29 cellular contexts compared by ENCODE assay signal in genomic region chr1:89939693-89940438, GRCh38. TPM values are rescaled to one million over a fixed set of nuclear protein-coding genes. Genes with fewer than 3 reads are reported as not detected.
DNase-seq lines count a peak whose midpoint lies in the region; ATAC-seq and TF ChIP-seq lines count a peak whose summit lies in the region.
"Had no signal": no experiment of that assay in that cellular context is flagged by ENCODE, and none has a peak within 500 bp of the region (broad histone marks: within the 10 kb centered on the region; RNA-seq: fewer than 3 reads in every experiment).

No MANE protein-coding gene starts in this region.

- no peaks in the 10 kb centered on the region for H3K79me2 ChIP-seq in GM23338 (replicated peaks; ENCODE audit: insufficient read depth)
- H3K79me2 ChIP-seq in mesendoderm (ENCODE audit: control insufficient read depth, insufficient read depth, low read length): no peaks in the 10 kb centered on the region

- H3K4ac ChIP-seq in mesendoderm (ENCODE audit: low read depth, low read length): no peak overlapping the region

- H3K4me1 ChIP-seq in GM23338 (ENCODE audit: insufficient read depth) (peaks cover 42% of the 10 kb centered on the region), mesendoderm (ENCODE audit: control insufficient read depth, low read depth, low read length) (peaks cover 13% of the 10 kb centered on the region)

- no peaks in the 10 kb centered on the region for H4K20me1 ChIP-seq in GM23338 (replicated peaks; ENCODE audit: insufficient read depth)

- no peak overlapping the region for H4K5ac ChIP-seq in mesendoderm (ENCODE audit: low read length)

- H3K4me3 ChIP-seq in GM23338 (no peak overlapping the region), mesendoderm (ENCODE audit: low read length) (no peak overlapping the region)
- H3K4me3 ChIP-seq: BLaER1, coronary artery, smooth muscle cell, tibial nerve had no signal

- no peak overlapping the region for H3K18ac ChIP-seq in mesendoderm (ENCODE audit: low read length)

- DNase-seq in GM23338 (ENCODE audit: low spot score) (peak; percentile 43), mesendoderm (peak; percentile 64), substantia nigra (lab: John Stamatoyannopoulos, UW) (peak in 6 of 49 donors; percentile 9 to 53 (median 30)), HUDEP-2 (lab: John Stamatoyannopoulos, UW; ENCODE audit: unreplicated experiment in 76 of 76) (no peak)
- no peak for DNase-seq in activated naive CD4-positive, alpha-beta T cell treated with anti-CD3 and anti-CD28 coated beads, Interleukin-2, amount 50 U/mL, for 16 hours
- no peak for DNase-seq in activated CD4-positive, alpha-beta T cell treated with anti-CD3 and anti-CD28 coated beads, Interleukin-2, amount 10 ng/mL, durations not matched to agents 7 days and 5 days
- DNase-seq: activated CD4-positive, alpha-beta memory T cell treated with anti-CD3 and anti-CD28 coated beads, Interleukin-2, amount 10 ng/mL, durations not matched to agents 7 days and 5 days; activated CD4-positive, alpha-beta T cell treated with anti-CD3 and anti-CD28 coated beads for 1 hour; activated CD8-positive, alpha-beta memory T cell treated with anti-CD3 and anti-CD28 coated beads, Interleukin-2, amount 50 U/mL, for 4 hours; activated naive CD4-positive, alpha-beta T cell treated with Interleukin-2 at 50 U/mL for 16 hours; COR-L47; DMS53; effector memory CD8-positive, alpha-beta T cell; naive thymus-derived CD8-positive, alpha-beta T cell; NCI-H1436 treated with DMSO at 0.1 percent for 48 hours; NCI-H2107; NCI-H446 treated with DMSO at 0.1 percent for 48 hours; retina; SIG-M5 had no signal

- no peak overlapping the region for H3K56ac ChIP-seq in mesendoderm (ENCODE audit: low read length)

- POLR2A ChIA-PET in activated CD4-positive, alpha-beta T cell treated with anti-CD3 and anti-CD28 coated beads, Interleukin-2, amount 10 ng/mL, durations not matched to agents 7 days and 5 days (lab: Charles Lee): no interaction called here

- H2BK120ac ChIP-seq in mesendoderm (ENCODE audit: low read depth, low read length): no peak overlapping the region

- WGBS in mesendoderm (ENCODE audit: extremely low coverage, insufficient coverage, low lambda C conversion rate): no CpG with 5 or more reads among the region's 9 CpGs

- H3K9me3 Mint-ChIP-seq in GM23338 (no peaks in the 10 kb centered on the region), brain (no peaks in the 10 kb centered on the region)
- H3K9me3 Mint-ChIP-seq in activated CD4-positive, alpha-beta T cell treated with anti-CD3 and anti-CD28 coated beads, Interleukin-2, amount 10 ng/mL, durations not matched to agents 7 days and 5 days: no peaks in the 10 kb centered on the region
- H3K9me3 Mint-ChIP-seq: activated CD4-positive, alpha-beta memory T cell treated with anti-CD3 and anti-CD28 coated beads, Interleukin-2, amount 10 ng/mL, durations not matched to agents 7 days and 5 days; activated T-helper 1 cell treated with anti-CD3 and anti-CD28 coated beads, Interleukin-12 subunit alpha, Interleukin-12 subunit beta, Interleukin-2, Interleukin-4 antibody, amounts not matched to agents 30 ng/mL and 10 ng/mL and 1 ng/mL, durations not matched to agents 14 hours and 24 hours and 36 hours; effector memory CD8-positive, alpha-beta T cell; IgD-negative memory B cell; naive thymus-derived CD8-positive, alpha-beta T cell; stimulated activated naive CD8-positive, alpha-beta T cell treated with anti-CD3 and anti-CD28 coated beads, Interleukin-15, Interleukin-2, amounts not matched to agents 100 ng/mL and 50 ng/mL, for 24 hours; T-helper 2 cell treated with Interferon-gamma antibody and Interleukin-4, amounts not matched to agents 5 μg/mL and 100 μg/mL, for 36 hours had no signal

- H3K9me2 ChIP-seq in GM23338 (ENCODE audit: insufficient read depth): no peaks in the 10 kb centered on the region

- H4K8ac ChIP-seq in mesendoderm (ENCODE audit: low read depth, low read length): no peak overlapping the region

- H3K36me3 ChIP-seq in GM23338 (ENCODE audit: insufficient read depth): no peaks in the 10 kb centered on the region
- no peaks in the 10 kb centered on the region for H3K36me3 ChIP-seq in mesendoderm (ENCODE audit: control insufficient read depth, insufficient read depth, low read length)

- H3K4me1 Mint-ChIP-seq in GM23338 (peaks cover 49% of the 10 kb centered on the region), brain (peaks cover 65% of the 10 kb centered on the region)
- no peaks in the 10 kb centered on the region for H3K4me1 Mint-ChIP-seq in activated CD4-positive, alpha-beta T cell treated with anti-CD3 and anti-CD28 coated beads, Interleukin-2, amount 10 ng/mL, durations not matched to agents 7 days and 5 days
- H3K4me1 Mint-ChIP-seq: activated CD4-positive, alpha-beta memory T cell treated with anti-CD3 and anti-CD28 coated beads, Interleukin-2, amount 10 ng/mL, durations not matched to agents 7 days and 5 days; IgD-negative memory B cell had no signal

- no peak overlapping the region for H3K4me2 ChIP-seq in GM23338
- H3K4me2 ChIP-seq in mesendoderm (ENCODE audit: low read length): no peak overlapping the region
- H3K4me2 ChIP-seq: BLaER1, smooth muscle cell had no signal

- CTCF ChIA-PET in activated CD4-positive, alpha-beta T cell treated with anti-CD3 and anti-CD28 coated beads, Interleukin-2, amount 10 ng/mL, durations not matched to agents 7 days and 5 days (lab: Charles Lee): no interaction called here

- no peak overlapping the region for H2BK5ac ChIP-seq in mesendoderm (ENCODE audit: low read length)

- H3K4me3 Mint-ChIP-seq in GM23338 (no peak overlapping the region), brain (peak overlapping the region in 1 of 5 experiments; percentile 27)
- H3K4me3 Mint-ChIP-seq in activated CD4-positive, alpha-beta T cell treated with anti-CD3 and anti-CD28 coated beads, Interleukin-2, amount 10 ng/mL, durations not matched to agents 7 days and 5 days: no peak overlapping the region
- H3K4me3 Mint-ChIP-seq: activated CD4-positive, alpha-beta memory T cell treated with anti-CD3 and anti-CD28 coated beads, Interleukin-2, amount 10 ng/mL, durations not matched to agents 7 days and 5 days; activated T-helper 1 cell treated with anti-CD3 and anti-CD28 coated beads, Interleukin-12 subunit alpha, Interleukin-12 subunit beta, Interleukin-2, Interleukin-4 antibody, amounts not matched to agents 30 ng/mL and 10 ng/mL and 1 ng/mL, durations not matched to agents 14 hours and 24 hours and 36 hours; effector memory CD8-positive, alpha-beta T cell; IgD-negative memory B cell; naive thymus-derived CD8-positive, alpha-beta T cell; stimulated activated naive CD8-positive, alpha-beta T cell treated with anti-CD3 and anti-CD28 coated beads, Interleukin-15, Interleukin-2, amounts not matched to agents 100 ng/mL and 50 ng/mL, for 24 hours; T-helper 2 cell treated with Interferon-gamma antibody and Interleukin-4, amounts not matched to agents 5 μg/mL and 100 μg/mL, for 36 hours had no signal

- TF ChIP-seq CTCF in GM23338 (conservative IDR thresholded peaks at IDR 0.05; ENCODE audit: low read depth in 2 of 2) (no peak), brain (conservative IDR thresholded peaks at IDR 0.05) (no peak)

- H3K9ac ChIP-seq in mesendoderm (ENCODE audit: low read length): no peak overlapping the region
- H3K9ac ChIP-seq: BLaER1 had no signal

- no peak overlapping the region for H2AK5ac ChIP-seq in mesendoderm (ENCODE audit: low read length)

- H3K36me3 Mint-ChIP-seq in GM23338 (ENCODE audit: low read depth): peaks cover 11% of the 10 kb centered on the region; the same call in 2 of the 3 replicates
- peaks cover 18% of the 10 kb centered on the region for H3K36me3 Mint-ChIP-seq in brain
- H3K36me3 Mint-ChIP-seq in activated CD4-positive, alpha-beta T cell treated with anti-CD3 and anti-CD28 coated beads, Interleukin-2, amount 10 ng/mL, durations not matched to agents 7 days and 5 days (ENCODE audit: low read depth): peaks cover 11% of the 10 kb centered on the region
- H3K36me3 Mint-ChIP-seq: IgD-negative memory B cell had no signal

- H2BK15ac ChIP-seq in mesendoderm (replicated peaks; ENCODE audit: low read depth): no peak overlapping the region

- H3K27me3 ChIP-seq in GM23338 (ENCODE audit: insufficient read depth): peaks cover 3% of the 10 kb centered on the region; the same call in 1 of the 2 replicates
- H3K27me3 ChIP-seq in mesendoderm (ENCODE audit: insufficient read depth, low read length, poor library complexity): no peaks in the 10 kb centered on the region
- H3K27me3 ChIP-seq: BLaER1, tibial nerve had no signal

- H3K27me3 Mint-ChIP-seq in GM23338 (ENCODE audit: insufficient read depth, low read depth, poor library complexity): peaks cover 4% of the 10 kb centered on the region
- peaks cover 3% of the 10 kb centered on the region for H3K27me3 Mint-ChIP-seq in brain
- H3K27me3 Mint-ChIP-seq in activated CD4-positive, alpha-beta T cell treated with anti-CD3 and anti-CD28 coated beads, Interleukin-2, amount 10 ng/mL, durations not matched to agents 7 days and 5 days: no peaks in the 10 kb centered on the region
- H3K27me3 Mint-ChIP-seq: activated CD4-positive, alpha-beta memory T cell treated with anti-CD3 and anti-CD28 coated beads, Interleukin-2, amount 10 ng/mL, durations not matched to agents 7 days and 5 days; effector memory CD8-positive, alpha-beta T cell; IgD-negative memory B cell; naive thymus-derived CD8-positive, alpha-beta T cell; stimulated activated naive CD8-positive, alpha-beta T cell treated with anti-CD3 and anti-CD28 coated beads, Interleukin-15, Interleukin-2, amounts not matched to agents 100 ng/mL and 50 ng/mL, for 24 hours had no signal

- no peaks in the 10 kb centered on the region; the same call in 1 of the 2 replicates for H3F3A ChIP-seq in GM23338 (replicated peaks; ENCODE audit: low read depth)

- H3K79me1 ChIP-seq in mesendoderm (ENCODE audit: low read length): no peaks in the 10 kb centered on the region

- H3K23ac ChIP-seq in mesendoderm (ENCODE audit: low read length): no peak overlapping the region

- peak overlapping the region; percentile 13 for H3K27ac ChIP-seq in GM23338 (ENCODE audit: low read depth)
- H3K27ac ChIP-seq in mesendoderm (ENCODE audit: low read depth, low read length): no peak overlapping the region
- peak overlapping the region; percentile 87 for H3K27ac ChIP-seq in substantia nigra (ENCODE audit: low read depth, low read length, poor library complexity, severe bottlenecking)
- H3K27ac ChIP-seq: BLaER1, coronary artery had no signal

- peak; percentile 70 for ATAC-seq in GM23338
- ATAC-seq: effector memory CD8-positive, alpha-beta T cell; HCT116; naive thymus-derived CD8-positive, alpha-beta T cell had no signal

- H2AFZ ChIP-seq in GM23338: no peak overlapping the region

- H3K27ac Mint-ChIP-seq in GM23338 (peak overlapping the region; percentile 44), brain (peak overlapping the region in 4 of 5 experiments; percentile 67 to 95 (median 90))
- no peak overlapping the region for H3K27ac Mint-ChIP-seq in activated CD4-positive, alpha-beta T cell treated with anti-CD3 and anti-CD28 coated beads, Interleukin-2, amount 10 ng/mL, durations not matched to agents 7 days and 5 days
- H3K27ac Mint-ChIP-seq: activated CD4-positive, alpha-beta memory T cell treated with anti-CD3 and anti-CD28 coated beads, Interleukin-2, amount 10 ng/mL, durations not matched to agents 7 days and 5 days; activated T-helper 1 cell treated with anti-CD3 and anti-CD28 coated beads, Interleukin-12 subunit alpha, Interleukin-12 subunit beta, Interleukin-2, Interleukin-4 antibody, amounts not matched to agents 30 ng/mL and 10 ng/mL and 1 ng/mL, durations not matched to agents 14 hours and 24 hours and 36 hours; effector memory CD8-positive, alpha-beta T cell; IgD-negative memory B cell; stimulated activated naive CD8-positive, alpha-beta T cell treated with anti-CD3 and anti-CD28 coated beads, Interleukin-15, Interleukin-2, amounts not matched to agents 100 ng/mL and 50 ng/mL, for 24 hours; T-helper 2 cell treated with Interferon-gamma antibody and Interleukin-4, amounts not matched to agents 5 μg/mL and 100 μg/mL, for 36 hours had no signal

RNA-seq across cellular contexts. Expression of gene ZNF326, which starts 55.0 kb away (rescaled TPM):
- 21.9 and 28.6 TPM in 2 replicates for total RNA-seq in GM23338 (2014; rRNA removed; shearing (Covaris generic))
- polyA plus RNA-seq in GM23338 (2016; fragmentation: Nextera tagmentation; extraction: Ambion mirVana) (31.1 and 35.1 TPM in 2 replicates), brain (ENCODE audit: insufficient read depth, low read depth, low replicate concordance) (14.9 TPM)
- polyA plus RNA-seq in mesendoderm (2013, experiment 1 of 2): 38.4 TPM
- 37.5 TPM for polyA plus RNA-seq in mesendoderm (2013, experiment 2 of 2)
- total RNA-seq in activated CD4-positive, alpha-beta T cell treated with anti-CD3 and anti-CD28 coated beads, Interleukin-2, amount 10 ng/mL, durations not matched to agents 7 days and 5 days: 10 to 100 TPM; 16.6 to 18.5 TPM

Comparison
In these comparisons a context has a peak if more than half of its experiments do, and no peak if none do; other contexts are left out.
1. DNase-seq: peak in GM23338 (single experiment) and mesendoderm (single experiment); none in activated naive CD4-positive, alpha-beta T cell treated with anti-CD3 and anti-CD28 coated beads, Interleukin-2, amount 50 U/mL, for 16 hours (single experiment), activated CD4-positive, alpha-beta T cell treated with anti-CD3 and anti-CD28 coated beads, Interleukin-2, amount 10 ng/mL, durations not matched to agents 7 days and 5 days (single experiment) and HUDEP-2 (0 of 76).